ENCODE assay signal across 10 cellular contexts in genomic region chr11:119207607-119208006, GRCh38. TPM values are rescaled to one million over a fixed set of nuclear protein-coding genes. Genes with fewer than 3 reads are reported as not detected.
A peak's percentile ranks its signal among the peaks of the same experiment; 100 is the strongest.
DNase-seq lines count a peak whose midpoint lies in the region; ATAC-seq and TF ChIP-seq lines count a peak whose summit lies in the region.
"Had no signal": no experiment of that assay in that cellular context is flagged by ENCODE, and none has a peak within 500 bp of the region (broad histone marks: within the 10 kb centered on the region; RNA-seq: fewer than 3 reads in every experiment).

No MANE protein-coding gene starts in this region.

- TF ChIP-seq CTCF in SK-N-SH (IDR thresholded peaks at IDR 0.05) (no peak), glutamatergic neuron (IDR thresholded peaks at IDR 0.05; ENCODE audit: partially characterized antibody, unreplicated experiment) (no peak)

- H3K27ac ChIP-seq in SK-N-SH (ENCODE audit: low read depth in 2 of 2, low read length in 1 of 2) = no peak overlapping the region; a peak in 1 of 4 replicates

- H3K4me2 ChIP-seq in SK-N-SH = peak overlapping the region; percentile 85

- no peak overlapping the region for H2AFZ ChIP-seq in SK-N-SH (ENCODE audit: low read depth)

- no peaks in the 10 kb centered on the region for H3K27me3 ChIP-seq in SK-N-SH (ENCODE audit: insufficient read depth)

- peaks cover 0 to 5% of the 10 kb centered on the region in 2 experiments for H3K36me3 ChIP-seq in SK-N-SH (replicated peaks in 1 of 2; ENCODE audit: control insufficient read depth in 1 of 2, insufficient read depth in 2 of 2, low read length in 1 of 2)

- 80% methylated on average over 7 of the region's 7 CpGs for WGBS in SK-N-SH (ENCODE audit: low lambda C conversion rate)

- TF ChIP-seq RAD21 in SK-N-SH (IDR thresholded peaks at IDR 0.05; ENCODE audit: low read length) = no peak

- TF ChIP-seq EP300 in SK-N-SH (IDR thresholded peaks at IDR 0.05; ENCODE audit: borderline replicate concordance in 1 of 2, low read depth in 1 of 2, low read length in 1 of 2) = no peak

- H3F3A ChIP-seq in SK-N-SH (replicated peaks; ENCODE audit: insufficient read depth) = peaks cover 2% of the 10 kb centered on the region

- POLR2A ChIA-PET in SK-N-SH (lab: Yijun Ruan, JAX) (no interaction called here), T-cell (lab: Charles Lee) (no interaction called here)

- no peaks in the 10 kb centered on the region for H3K36me3 Mint-ChIP-seq in T-cell
- H3K36me3 Mint-ChIP-seq in glutamatergic neuron (ENCODE audit: unreplicated experiment) = no peaks in the 10 kb centered on the region
- peaks cover 0 to 4% of the 10 kb centered on the region in 2 donors for H3K36me3 Mint-ChIP-seq in stimulated activated naive B cell treated with anti-CD40 and anti-IgM and Interleukin-4, amounts not matched to agents 10 μg/mL and 1 μg/mL and 100 μg/mL, for 72 hours

- peak overlapping the region; percentile 93 to 100 (median 95) for H3K4me3 Mint-ChIP-seq in T-cell
- peak overlapping the region; percentile 100 for H3K4me3 Mint-ChIP-seq in glutamatergic neuron (ENCODE audit: unreplicated experiment)
- peak overlapping the region; percentile 96 to 99 for H3K4me3 Mint-ChIP-seq in stimulated activated naive B cell treated with anti-CD40 and anti-IgM and Interleukin-4, amounts not matched to agents 10 μg/mL and 1 μg/mL and 100 μg/mL, for 72 hours

- ATAC-seq in SK-N-SH treated with all-trans-retinoic acid at 6 μM for 48 hours = no peak
- ATAC-seq in T-cell (replicated peaks in 1 of 4) = no peak
- ATAC-seq in stimulated activated naive B cell treated with anti-CD40 and anti-IgM and Interleukin-4, amounts not matched to agents 10 μg/mL and 1 μg/mL and 100 μg/mL, for 72 hours (replicated peaks) = no peak
- ATAC-seq in HG03095 (IDR thresholded peaks at IDR 0.05; ENCODE audit: unreplicated experiment) = no peak
- no peak for ATAC-seq in GM21447 (IDR thresholded peaks at IDR 0.05; ENCODE audit: unreplicated experiment)

- peak overlapping the region; percentile 78 to 99 for H3K4me3 ChIP-seq in SK-N-SH (ENCODE audit: low read depth in 2 of 2, low read length in 1 of 2)

- peaks cover 5 to 7% of the 10 kb centered on the region in 2 experiments; a peak in 3 of 4 replicates for H3K4me1 ChIP-seq in SK-N-SH (ENCODE audit: control insufficient read depth in 1 of 2, insufficient read depth in 2 of 2, low read depth in 1 of 2, low read length in 1 of 2)

- peaks cover 64% of the 10 kb centered on the region for H3K79me2 ChIP-seq in SK-N-SH (ENCODE audit: insufficient read depth)

- CTCF ChIA-PET in SK-N-SH (lab: Yijun Ruan, JAX) (interaction anchor here (1.9 to 4.3 kb wide), 5 partner anchors 12 to 267 kb away, joined by 6 to 25 read pairs (median 18); partner anchors contain the start of gene MCAM), T-cell (lab: Charles Lee) (interaction anchor here in 1 of 2 donors (0.5 to 2.1 kb wide), 6 partner anchors 11 to 131 kb away, joined by 4 to 8 read pairs (median 6); no protein-coding TSS in a partner anchor)

- no peaks in the 10 kb centered on the region for H3K9me3 ChIP-seq in SK-N-SH

- H3K4me1 Mint-ChIP-seq in T-cell (peaks cover 42 to 50% (median 46%) of the 10 kb centered on the region in 3 donors), glutamatergic neuron (ENCODE audit: low read depth, unreplicated experiment) (peaks cover 4% of the 10 kb centered on the region)
- H3K4me1 Mint-ChIP-seq in stimulated activated naive B cell treated with anti-CD40 and anti-IgM and Interleukin-4, amounts not matched to agents 10 μg/mL and 1 μg/mL and 100 μg/mL, for 72 hours = peaks cover 14 to 24% of the 10 kb centered on the region in 2 donors

- peaks cover 44% of the 10 kb centered on the region for H4K20me1 ChIP-seq in SK-N-SH (ENCODE audit: insufficient read depth)

- DNase-seq in SK-N-SH = no peak
- DNase-seq in T-cell = no peak
- DNase-seq in glutamatergic neuron = no peak
- no peak for DNase-seq in stimulated activated naive B cell treated with anti-CD40 and anti-IgM and Interleukin-4, amounts not matched to agents 10 μg/mL and 1 μg/mL and 100 μg/mL, for 72 hours
- no peak for DNase-seq in retina

- peak overlapping the region; percentile 95; the same call in 1 of the 2 replicates for H3K9ac ChIP-seq in SK-N-SH

- no peaks in the 10 kb centered on the region for H3K9me3 Mint-ChIP-seq in T-cell
- H3K9me3 Mint-ChIP-seq in glutamatergic neuron (ENCODE audit: unreplicated experiment) = peaks cover 4% of the 10 kb centered on the region
- no peaks in the 10 kb centered on the region for H3K9me3 Mint-ChIP-seq in stimulated activated naive B cell treated with anti-CD40 and anti-IgM and Interleukin-4, amounts not matched to agents 10 μg/mL and 1 μg/mL and 100 μg/mL, for 72 hours

- H3K27me3 Mint-ChIP-seq in T-cell = no peaks in the 10 kb centered on the region
- peaks cover 5% of the 10 kb centered on the region for H3K27me3 Mint-ChIP-seq in glutamatergic neuron (ENCODE audit: unreplicated experiment)
- H3K27me3 Mint-ChIP-seq in stimulated activated naive B cell treated with anti-CD40 and anti-IgM and Interleukin-4, amounts not matched to agents 10 μg/mL and 1 μg/mL and 100 μg/mL, for 72 hours = no peaks in the 10 kb centered on the region

- H3K27ac Mint-ChIP-seq in T-cell (peak overlapping the region; percentile 86 to 89), glutamatergic neuron (ENCODE audit: unreplicated experiment) (no peak overlapping the region)
- peak overlapping the region; percentile 70 for H3K27ac Mint-ChIP-seq in stimulated activated naive B cell treated with anti-CD40 and anti-IgM and Interleukin-4, amounts not matched to agents 10 μg/mL and 1 μg/mL and 100 μg/mL, for 72 hours

- H3K9me2 ChIP-seq in SK-N-SH = no peaks in the 10 kb centered on the region

TF ChIP-seq in SK-N-SH, 30 proteins besides CTCF, POLR2A, EP300 and RAD21 (continues in another document):
- no peak for TF ChIP-seq USF2 (IDR thresholded peaks at IDR 0.05; ENCODE audit: borderline replicate concordance, low read depth, low read length)
- no peak for TF ChIP-seq TCF12 (IDR thresholded peaks at IDR 0.05)
- TF ChIP-seq RCOR1 (IDR thresholded peaks at IDR 0.05; ENCODE audit: low read length) = no peak
- TF ChIP-seq PBX3 (IDR thresholded peaks at IDR 0.05) = no peak
- TF ChIP-seq MXI1 (IDR thresholded peaks at IDR 0.05; ENCODE audit: low read depth, low read length) = no peak

TF ChIP-seq in SK-N-SH treated with all-trans-retinoic acid at 6 μM for 48 hours, 23 proteins besides CTCF, POLR2A, EP300 and RAD21:
- no peak for TF ChIP-seq ZNF8 (CRISPR knock-in tag; IDR thresholded peaks at IDR 0.05)
- no peak for TF ChIP-seq CSDC2 (CRISPR knock-in tag; IDR thresholded peaks at IDR 0.05)
- TF ChIP-seq ZFP3 (CRISPR knock-in tag; IDR thresholded peaks at IDR 0.05) = no peak
- TF ChIP-seq ZNF565 (CRISPR knock-in tag; conservative IDR thresholded peaks at IDR 0.05; ENCODE audit: low read depth) = no peak
- TF ChIP-seq ZC3H10 (CRISPR knock-in tag; IDR thresholded peaks at IDR 0.05) = no peak
- TF ChIP-seq ZFP30 (CRISPR knock-in tag; IDR thresholded peaks at IDR 0.05) = no peak
- no peak for TF ChIP-seq ZNF70 (CRISPR knock-in tag; IDR thresholded peaks at IDR 0.05)
- TF ChIP-seq POU6F1 (CRISPR knock-in tag; IDR thresholded peaks at IDR 0.05; ENCODE audit: borderline replicate concordance, low read depth) = no peak
- TF ChIP-seq ISL1 (CRISPR knock-in tag; IDR thresholded peaks at IDR 0.05) = no peak

RNA-seq across cellular contexts. Expression of gene CBL, which starts 1.5 kb away (rescaled TPM):
- 9.5 and 10.4 TPM in 2 replicates for polyA plus RNA-seq in SK-N-SH (2012; rRNA removed)
- 9.7 and 11.1 TPM in 2 replicates for polyA plus RNA-seq in SK-N-SH (2012; cell fraction: cytosol; rRNA removed)
- polyA plus RNA-seq in SK-N-SH (2012; cell fraction: nucleus; rRNA removed) = 11.5 and 17.0 TPM in 2 replicates
- total RNA-seq in T-cell = 10 to 100 TPM; 40.9 to 42.2 (median 41.1) TPM
- 40.5 TPM for total RNA-seq in glutamatergic neuron (ENCODE audit: unreplicated experiment)

RNA-seq across cellular contexts. Expression of gene NHERF4, which starts 22.3 kb away (rescaled TPM):
- polyA plus RNA-seq in SK-N-SH (2012; rRNA removed) = not detected in 2 replicates
- polyA plus RNA-seq in SK-N-SH (2012; cell fraction: cytosol; rRNA removed) = not detected in 2 replicates
- 0.05 and 0.17 TPM in 2 replicates for polyA plus RNA-seq in SK-N-SH (2012; cell fraction: nucleus; rRNA removed)
- total RNA-seq in T-cell = 1 to 10 TPM in 1 of 5 donors, under 1 TPM in 3, not detected in 1; 0.30 to 1.1 (median 0.73) TPM
- not detected for total RNA-seq in glutamatergic neuron (ENCODE audit: unreplicated experiment)
- total RNA-seq: H4, RPMI7951 had no signal

RNA-seq across cellular contexts. Expression of gene NLRX1, which starts 39.1 kb away (rescaled TPM):
- polyA plus RNA-seq in SK-N-SH (2012; rRNA removed) = 13.7 and 13.8 TPM in 2 replicates
- 4.3 and 8.4 TPM in 2 replicates for polyA plus RNA-seq in SK-N-SH (2012; cell fraction: cytosol; rRNA removed)
- polyA plus RNA-seq in SK-N-SH (2012; cell fraction: nucleus; rRNA removed) = 18.5 and 18.6 TPM in 2 replicates
- 10 to 100 TPM in 3 of 5 donors, 1 to 10 TPM in 2; 6.5 to 12.8 (median 11.6) TPM for total RNA-seq in T-cell
- 1.7 TPM for total RNA-seq in glutamatergic neuron (ENCODE audit: unreplicated experiment)

RNA-seq across cellular contexts. Expression of gene ABCG4, which starts 58.8 kb away (rescaled TPM):
- polyA plus RNA-seq in SK-N-SH (2012; rRNA removed) = 0.50 and 0.72 TPM in 2 replicates
- polyA plus RNA-seq in SK-N-SH (2012; cell fraction: cytosol; rRNA removed) = 0.27 and 0.38 TPM in 2 replicates
- 2.5 and 3.0 TPM in 2 replicates for polyA plus RNA-seq in SK-N-SH (2012; cell fraction: nucleus; rRNA removed)
- total RNA-seq in T-cell = under 1 TPM in 1 of 5 donors, not detected in 4; 0.09 TPM
- total RNA-seq in glutamatergic neuron (ENCODE audit: unreplicated experiment) = 2.4 TPM
